Comparison of ENCODE assay signal across 21 cellular contexts in genomic region chr2:22450831-22451230, GRCh38.
DNase-seq lines count a peak whose midpoint lies in the region; ATAC-seq and TF ChIP-seq lines count a peak whose summit lies in the region.
"Had no signal": no experiment of that assay in that cellular context is flagged by ENCODE, and none has a peak within 500 bp of the region (broad histone marks: within the 10 kb centered on the region; RNA-seq: fewer than 3 reads in every experiment).

No MANE protein-coding gene starts in this region.

- no peaks in the 10 kb centered on the region for H3K27me3 ChIP-seq in body of pancreas
- H3K27me3 ChIP-seq: upper lobe of left lung had no signal

- H3K4me3 ChIP-seq in body of pancreas, result no peak overlapping the region
- H3K4me3 ChIP-seq: coronary artery, upper lobe of left lung had no signal

- intact Hi-C loops in body of pancreas (cut with DNase I), result no loop called here

- H3K27me3 Mint-ChIP-seq in stimulated activated naive CD8-positive, alpha-beta T cell treated with anti-CD3 and anti-CD28 coated beads, Interleukin-15, amount 100 ng/mL, for 72 hours, result no peaks in the 10 kb centered on the region
- H3K27me3 Mint-ChIP-seq: activated CD4-positive, alpha-beta memory T cell treated with anti-CD3 and anti-CD28 coated beads, Interleukin-2, amount 10 ng/mL, durations not matched to agents 7 days and 5 days; activated naive CD4-positive, alpha-beta T cell treated with anti-CD3 and anti-CD28 coated beads, Interleukin-2, amount 10 ng/mL, durations not matched to agents 7 days and 5 days; activated T-cell treated with anti-CD3 and anti-CD28 coated beads, Interleukin-2, amount 50 U/mL, for 24 hours had no signal

- H3K27ac Mint-ChIP-seq in stimulated activated naive CD8-positive, alpha-beta T cell treated with anti-CD3 and anti-CD28 coated beads, Interleukin-15, amount 100 ng/mL, for 72 hours, result no peak overlapping the region
- H3K27ac Mint-ChIP-seq: activated CD4-positive, alpha-beta memory T cell treated with anti-CD3 and anti-CD28 coated beads, Interleukin-2, amount 10 ng/mL, durations not matched to agents 7 days and 5 days; activated naive CD4-positive, alpha-beta T cell treated with anti-CD3 and anti-CD28 coated beads, Interleukin-2, amount 10 ng/mL, durations not matched to agents 7 days and 5 days; activated T-cell treated with anti-CD3 and anti-CD28 coated beads, Interleukin-2, amount 50 U/mL, for 24 hours; CD8-positive, alpha-beta T cell; H9; T-helper 2 cell treated with Interferon-gamma antibody and Interleukin-4, amounts not matched to agents 5 μg/mL and 100 μg/mL, for 36 hours; WTC11 had no signal

- H3K4me1 Mint-ChIP-seq in stimulated activated naive CD8-positive, alpha-beta T cell treated with anti-CD3 and anti-CD28 coated beads, Interleukin-15, amount 100 ng/mL, for 72 hours, result no peaks in the 10 kb centered on the region
- H3K4me1 Mint-ChIP-seq: activated CD4-positive, alpha-beta memory T cell treated with anti-CD3 and anti-CD28 coated beads, Interleukin-2, amount 10 ng/mL, durations not matched to agents 7 days and 5 days; activated naive CD4-positive, alpha-beta T cell treated with anti-CD3 and anti-CD28 coated beads, Interleukin-2, amount 10 ng/mL, durations not matched to agents 7 days and 5 days; H9; WTC11 had no signal

- H3K27ac ChIP-seq in body of pancreas, result no peak overlapping the region
- H3K27ac ChIP-seq: coronary artery, upper lobe of left lung had no signal

- peaks cover 0 to 15% of the 10 kb centered on the region in 2 donors for H3K9me3 Mint-ChIP-seq in stimulated activated naive CD8-positive, alpha-beta T cell treated with anti-CD3 and anti-CD28 coated beads, Interleukin-15, amount 100 ng/mL, for 72 hours
- H3K9me3 Mint-ChIP-seq: T-helper 2 cell treated with Interferon-gamma antibody and Interleukin-4, amounts not matched to agents 5 μg/mL and 100 μg/mL, for 36 hours had no signal

- no peak overlapping the region for H3K4me3 Mint-ChIP-seq in stimulated activated naive CD8-positive, alpha-beta T cell treated with anti-CD3 and anti-CD28 coated beads, Interleukin-15, amount 100 ng/mL, for 72 hours
- H3K4me3 Mint-ChIP-seq: activated CD4-positive, alpha-beta memory T cell treated with anti-CD3 and anti-CD28 coated beads, Interleukin-2, amount 10 ng/mL, durations not matched to agents 7 days and 5 days; activated naive CD4-positive, alpha-beta T cell treated with anti-CD3 and anti-CD28 coated beads, Interleukin-2, amount 10 ng/mL, durations not matched to agents 7 days and 5 days; activated T-cell treated with anti-CD3 and anti-CD28 coated beads, Interleukin-2, amount 50 U/mL, for 24 hours; CD8-positive, alpha-beta T cell; H9; T-helper 2 cell treated with Interferon-gamma antibody and Interleukin-4, amounts not matched to agents 5 μg/mL and 100 μg/mL, for 36 hours; WTC11 had no signal

- 17 to 22% methylated on average over 8 of the region's 8 CpGs for WGBS in body of pancreas, 2 donors

- H3K4me1 ChIP-seq in body of pancreas, result no peaks in the 10 kb centered on the region
- H3K4me1 ChIP-seq: upper lobe of left lung had no signal

- H3K9me3 ChIP-seq in body of pancreas, result no peaks in the 10 kb centered on the region
- H3K9me3 ChIP-seq: upper lobe of left lung had no signal

- ATAC-seq in body of pancreas, result no peak
- ATAC-seq in stimulated activated naive CD8-positive, alpha-beta T cell treated with anti-CD3 and anti-CD28 coated beads, Interleukin-15, amount 100 ng/mL, for 72 hours, result no peak
- no peak for ATAC-seq in GM19463 (IDR thresholded peaks at IDR 0.05; ENCODE audit: unreplicated experiment)
- ATAC-seq: CD8-positive, alpha-beta T cell; WTC11 had no signal

- TF ChIP-seq CTCF in body of pancreas (IDR thresholded peaks at IDR 0.05), result no peak

- DNase-seq in C1 segment of cervical spinal cord (lab: John Stamatoyannopoulos, UW) (peak in 10 of 14 donors; percentile 1 to 62 (median 28)), NCI-H2171 (lab: John Stamatoyannopoulos, UW) (peak; percentile 52), body of pancreas (peak in 3 of 4 donors; percentile 6 to 20 (median 19)), nucleus accumbens (lab: John Stamatoyannopoulos, UW) (peak in 51 of 56 donors; percentile 0 to 82 (median 33)), HK-2 (ENCODE audit: unreplicated experiment) (no peak), NCI-H82 treated with DMSO at 0.1 percent for 48 hours (lab: John Stamatoyannopoulos, UW; ENCODE audit: unreplicated experiment) (no peak)
- DNase-seq in stimulated activated naive CD8-positive, alpha-beta T cell treated with anti-CD3 and anti-CD28 coated beads, Interleukin-15, amount 100 ng/mL, for 72 hours, result no peak
- DNase-seq: activated CD4-positive, alpha-beta memory T cell treated with anti-CD3 and anti-CD28 coated beads, Interleukin-2, amount 10 ng/mL, durations not matched to agents 7 days and 5 days; activated naive CD4-positive, alpha-beta T cell treated with anti-CD3 and anti-CD28 coated beads, Interleukin-2, amount 10 ng/mL, durations not matched to agents 7 days and 5 days; activated T-cell treated with anti-CD3 and anti-CD28 coated beads, Interleukin-2, amount 50 U/mL, for 24 hours; CD8-positive, alpha-beta T cell; H9; KG1; SHP77 treated with DMSO at 0.1 percent for 48 hours; stimulated activated CD4-positive, alpha-beta T cell treated with anti-CD3 and anti-CD28 coated beads, Interleukin-15, amount 100 ng/mL, for 24 hours; stimulated activated naive CD4-positive, alpha-beta T cell; upper lobe of left lung had no signal

- TF ChIP-seq POLR2A in body of pancreas (IDR thresholded peaks at IDR 0.05), result no peak

- no peaks in the 10 kb centered on the region for H3K36me3 ChIP-seq in body of pancreas (replicated peaks in 1 of 2; ENCODE audit: insufficient read depth in 1 of 2, low read depth in 2 of 2)
- H3K36me3 ChIP-seq: upper lobe of left lung had no signal

Comparison
In these comparisons a context has a peak if more than half of its experiments do, and no peak if none do; other contexts are left out.
1. DNase-seq: peak in C1 segment of cervical spinal cord (10 of 14), NCI-H2171 (single experiment), body of pancreas (3 of 4) and nucleus accumbens (51 of 56); none in stimulated activated naive CD8-positive, alpha-beta T cell treated with anti-CD3 and anti-CD28 coated beads, Interleukin-15, amount 100 ng/mL, for 72 hours (0 of 2), HK-2 (single experiment) and NCI-H82 treated with DMSO at 0.1 percent for 48 hours (single experiment).